9 cellular contexts compared by ENCODE assay signal in the genomic region with DNA sequence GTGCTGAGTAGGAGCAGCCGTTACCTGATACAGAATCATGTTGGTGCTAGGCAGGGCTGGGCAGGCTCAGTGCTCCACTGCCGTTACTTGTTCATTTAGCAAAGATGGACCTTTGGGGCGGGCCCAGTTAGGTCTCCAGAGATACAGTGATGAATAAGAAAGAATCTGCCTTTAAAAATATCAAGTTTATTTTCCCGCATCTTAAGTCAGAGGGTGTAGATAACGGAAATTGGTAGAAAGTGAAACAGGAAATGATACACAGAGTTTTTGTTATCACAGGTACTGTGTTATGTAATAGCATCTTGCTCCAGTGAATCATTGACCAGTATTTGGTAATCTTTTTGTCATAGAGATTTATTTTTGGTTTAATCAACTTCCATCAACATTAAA. TPM values are rescaled to one million over a fixed set of nuclear protein-coding genes. Genes with fewer than 3 reads are reported as not detected.
DNase-seq lines count a peak whose midpoint lies in the region; ATAC-seq, FAIRE-seq and TF ChIP-seq lines count a peak whose summit lies in the region.
"Had no signal": no experiment of that assay in that cellular context is flagged by ENCODE, and none has a peak within 500 bp of the region (broad histone marks: within the 10 kb centered on the region; RNA-seq: fewer than 3 reads in every experiment).

No MANE protein-coding gene starts in this region.

- peak; percentile 37 for ATAC-seq in GM18909 (IDR thresholded peaks at IDR 0.05; ENCODE audit: poor library complexity, unreplicated experiment)
- peak; percentile 31 for ATAC-seq in HG03108 (IDR thresholded peaks at IDR 0.05; ENCODE audit: unreplicated experiment)

- in situ Hi-C loops in ACHN (cut with HindIII; ENCODE audit: low pct_ligation_motif_present, low pct_unique_long_range_greater_than_20kb, low sequenced_read_pairs), result no loop called here

- no peak overlapping the region for H3K4me2 ChIP-seq in SK-N-SH

- no peak for TF ChIP-seq EP300 in SK-N-SH (IDR thresholded peaks at IDR 0.05; ENCODE audit: borderline replicate concordance in 1 of 2, low read depth in 1 of 2, low read length in 1 of 2)

- no peak overlapping the region for H3K4me3 ChIP-seq in SK-N-SH (ENCODE audit: low read depth in 2 of 2, low read length in 1 of 2)

- peaks cover 13 to 19% of the 10 kb centered on the region in 2 experiments; a peak in 3 of 4 replicates for H3K4me1 ChIP-seq in SK-N-SH (ENCODE audit: control insufficient read depth in 1 of 2, insufficient read depth in 2 of 2, low read depth in 1 of 2, low read length in 1 of 2)

- intact Hi-C loops in activated CD4-positive, alpha-beta memory T cell treated with anti-CD3 and anti-CD28 coated beads for 36 hours (cut with micrococcal nuclease), result loop anchor here (1.0 to 5.0 kb wide), 4 partner anchors 17 to 319 kb away; no protein-coding TSS in a partner anchor

- peaks cover 48% of the 10 kb centered on the region for H3K79me2 ChIP-seq in SK-N-SH (ENCODE audit: insufficient read depth)

- no peaks in the 10 kb centered on the region for H3F3A ChIP-seq in SK-N-SH (replicated peaks; ENCODE audit: insufficient read depth)

- H3K27me3 ChIP-seq in SK-N-SH (ENCODE audit: insufficient read depth), result no peaks in the 10 kb centered on the region

- no peak overlapping the region for H3K9ac ChIP-seq in SK-N-SH

- DNase-seq in activated CD4-positive, alpha-beta memory T cell treated with anti-CD3 and anti-CD28 coated beads for 36 hours, result peak; percentile 68
- DNase-seq in renal cortical epithelial cell (ENCODE audit: low read depth), result peak; percentile 36
- DNase-seq in SK-N-SH, result no peak
- no peak for DNase-seq in middle frontal gyrus (ENCODE audit: extremely low spot score, low spot score)
- no peak for DNase-seq in urothelium cell line (ENCODE audit: low spot score)
- no peak for DNase-seq in ACHN
- DNase-seq: IMR-90 had no signal

- FAIRE-seq in urothelium cell line (lab: Jason Lieb, UNC), result no peak

- CTCF ChIA-PET in activated CD4-positive, alpha-beta memory T cell treated with anti-CD3 and anti-CD28 coated beads for 36 hours (lab: Charles Lee), result interaction anchor here (1.0 to 1.3 kb wide), 2 partner anchors 12 to 102 kb away, joined by 3 read pairs; no protein-coding TSS in a partner anchor
- CTCF ChIA-PET in SK-N-SH (lab: Yijun Ruan, JAX), result no interaction called here

- POLR2A ChIA-PET in activated CD4-positive, alpha-beta memory T cell treated with anti-CD3 and anti-CD28 coated beads for 36 hours (lab: Charles Lee), result interaction anchor here (1.1 to 3.0 kb wide), 2 partner anchors 15 to 17 kb away, joined by 3 to 11 read pairs; no protein-coding TSS in a partner anchor
- POLR2A ChIA-PET in SK-N-SH (lab: Yijun Ruan, JAX), result no interaction called here

- H3K9me3 ChIP-seq in SK-N-SH, result no peaks in the 10 kb centered on the region

- H3K9me3 Mint-ChIP-seq in activated CD4-positive, alpha-beta memory T cell treated with anti-CD3 and anti-CD28 coated beads for 36 hours, result no peaks in the 10 kb centered on the region

- 92% methylated on average over 5 of the region's 5 CpGs for WGBS in SK-N-SH (ENCODE audit: low lambda C conversion rate)

- H3K27ac ChIP-seq in SK-N-SH (ENCODE audit: low read depth in 2 of 2, low read length in 1 of 2), result no peak overlapping the region

- no peak for TF ChIP-seq RAD21 in SK-N-SH (IDR thresholded peaks at IDR 0.05; ENCODE audit: low read length)

- H3K27ac Mint-ChIP-seq in activated CD4-positive, alpha-beta memory T cell treated with anti-CD3 and anti-CD28 coated beads for 36 hours, result peak overlapping the region; percentile 77

- H2AFZ ChIP-seq in SK-N-SH (ENCODE audit: low read depth), result no peak overlapping the region

- no peak for TF ChIP-seq CTCF in SK-N-SH (IDR thresholded peaks at IDR 0.05)

- peaks cover 69% of the 10 kb centered on the region for H3K4me1 Mint-ChIP-seq in activated CD4-positive, alpha-beta memory T cell treated with anti-CD3 and anti-CD28 coated beads for 36 hours (ENCODE audit: low read depth)

- peaks cover 6 to 8% of the 10 kb centered on the region in 2 experiments for H3K36me3 ChIP-seq in SK-N-SH (replicated peaks in 1 of 2; ENCODE audit: control insufficient read depth in 1 of 2, insufficient read depth in 2 of 2, low read length in 1 of 2)

- H3K4me3 Mint-ChIP-seq in activated CD4-positive, alpha-beta memory T cell treated with anti-CD3 and anti-CD28 coated beads for 36 hours, result peak overlapping the region; percentile 59

- peaks cover 50% of the 10 kb centered on the region for H3K36me3 Mint-ChIP-seq in activated CD4-positive, alpha-beta memory T cell treated with anti-CD3 and anti-CD28 coated beads for 36 hours

- no peaks in the 10 kb centered on the region for H3K9me2 ChIP-seq in SK-N-SH

- no peaks in the 10 kb centered on the region for H4K20me1 ChIP-seq in SK-N-SH (ENCODE audit: insufficient read depth)

- H3K27me3 Mint-ChIP-seq in activated CD4-positive, alpha-beta memory T cell treated with anti-CD3 and anti-CD28 coated beads for 36 hours, result no peaks in the 10 kb centered on the region

TF ChIP-seq in SK-N-SH, 30 proteins besides CTCF, POLR2A, EP300 and RAD21:
- TF ChIP-seq SMC3 (IDR thresholded peaks at IDR 0.05; ENCODE audit: low read depth, low read length) (no peak), RFX5 (IDR thresholded peaks at IDR 0.05; ENCODE audit: low read length) (no peak), NRF1 (IDR thresholded peaks at IDR 0.05; ENCODE audit: low read depth, low read length) (no peak), MAX (IDR thresholded peaks at IDR 0.05; ENCODE audit: low read depth) (no peak), JUND (IDR thresholded peaks at IDR 0.05) (no peak), GATA2 (CRISPR knock-in tag; IDR thresholded peaks at IDR 0.05) (no peak), MEF2A (IDR thresholded peaks at IDR 0.05; ENCODE audit: borderline replicate concordance, low read depth) (no peak), RXRA (IDR thresholded peaks at IDR 0.05; ENCODE audit: borderline replicate concordance, low read depth) (no peak), YY1 (IDR thresholded peaks at IDR 0.05; ENCODE audit: low read depth) (no peak), RCOR1 (IDR thresholded peaks at IDR 0.05; ENCODE audit: low read length) (no peak), FOXJ3 (CRISPR knock-in tag; IDR thresholded peaks at IDR 0.05) (no peak), IRF3 (IDR thresholded peaks at IDR 0.05; ENCODE audit: low read depth, low read length) (no peak), TCF12 (IDR thresholded peaks at IDR 0.05) (no peak), CHD2 (IDR thresholded peaks at IDR 0.05; ENCODE audit: low read length, partially characterized antibody) (no peak), GABPA (IDR thresholded peaks at IDR 0.05; ENCODE audit: low read depth) (no peak)
- TF ChIP-seq, protein P1, sequence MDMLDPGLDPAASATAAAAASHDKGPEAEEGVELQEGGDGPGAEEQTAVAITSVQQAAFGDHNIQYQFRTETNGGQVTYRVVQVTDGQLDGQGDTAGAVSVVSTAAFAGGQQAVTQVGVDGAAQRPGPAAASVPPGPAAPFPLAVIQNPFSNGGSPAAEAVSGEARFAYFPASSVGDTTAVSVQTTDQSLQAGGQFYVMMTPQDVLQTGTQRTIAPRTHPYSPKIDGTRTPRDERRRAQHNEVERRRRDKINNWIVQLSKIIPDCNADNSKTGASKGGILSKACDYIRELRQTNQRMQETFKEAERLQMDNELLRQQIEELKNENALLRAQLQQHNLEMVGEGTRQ (IDR thresholded peaks at IDR 0.05; ENCODE audit: borderline replicate concordance, low read depth, low read length), result no peak

RNA-seq across cellular contexts. Expression of gene TMEM131L, which starts 5.5 kb away (rescaled TPM):
- 10 to 100 TPM; 32.7 to 33.3 TPM for total RNA-seq in activated CD4-positive, alpha-beta memory T cell treated with anti-CD3 and anti-CD28 coated beads for 36 hours
- 4.7 and 7.8 TPM in 2 replicates for total RNA-seq in renal cortical epithelial cell
- polyA plus RNA-seq in SK-N-SH (2012; rRNA removed), result 6.2 and 6.8 TPM in 2 replicates
- polyA plus RNA-seq in SK-N-SH (2012; cell fraction: cytosol; rRNA removed), result 4.6 and 4.9 TPM in 2 replicates
- polyA plus RNA-seq in SK-N-SH (2012; cell fraction: nucleus; rRNA removed), result 15.8 and 17.0 TPM in 2 replicates

Comparison
In these comparisons a context has a peak if more than half of its experiments do, and no peak if none do; other contexts are left out.
1. DNase-seq: peak in activated CD4-positive, alpha-beta memory T cell treated with anti-CD3 and anti-CD28 coated beads for 36 hours (single experiment) and renal cortical epithelial cell (single experiment); none in SK-N-SH (single experiment), middle frontal gyrus (single experiment), urothelium cell line (single experiment) and ACHN (single experiment).